8 cellular contexts compared by ENCODE assay signal in genomic region chr22:29310863-29311339, GRCh38. TPM values are rescaled to one million over a fixed set of nuclear protein-coding genes. Genes with fewer than 3 reads are reported as not detected.
DNase-seq lines count a peak whose midpoint lies in the region; ATAC-seq, FAIRE-seq and TF ChIP-seq lines count a peak whose summit lies in the region.

No MANE protein-coding gene starts in this region.

- whole genome bisulfite sequencing in upper lobe of left lung, 2 donors: 4% methylated on average over 16 of the region's 18 CpGs; no CpG with 5 or more reads in 1 of the 2 donors

- H3K4me3 ChIP-seq in upper lobe of left lung: peak overlapping the region in 1 of 4 donors; percentile 26

- peak; percentile 100 for DNase-seq in AG08396 (ENCODE audit: low spot score)
- DNase-seq in H4 (ENCODE audit: low spot score): peak; percentile 85
- peak; percentile 90 for DNase-seq in RCC 7860 (ENCODE audit: low spot score)
- peak; percentile 81 for DNase-seq in activated naive CD8-positive, alpha-beta T cell treated with anti-CD3 and anti-CD28 coated beads, Interleukin-2, amount 50 U/mL, for 24 hours
- peak; percentile 96 for DNase-seq in Right ventricle myocardium inferior (ENCODE audit: missing footprints)
- peak; percentile 93 to 100 (median 96) for DNase-seq in posterior cingulate gyrus
- DNase-seq in upper lobe of left lung: peak; percentile 95 to 96

- no peak overlapping the region for H3K4me3 Mint-ChIP-seq in activated naive CD8-positive, alpha-beta T cell treated with anti-CD3 and anti-CD28 coated beads, Interleukin-2, amount 50 U/mL, for 24 hours

- intact Hi-C loops in Right ventricle myocardium inferior (cut with DNase I) (loop anchor here (2.0 kb wide), 1 partner anchor 32 kb away; no protein-coding TSS in a partner anchor), posterior cingulate gyrus (cut with DNase I) (loop anchor here (5.0 kb wide), 1 partner anchor 46 kb away; no protein-coding TSS in a partner anchor)

- no peaks in the 10 kb centered on the region for H3K36me3 ChIP-seq in upper lobe of left lung

- no peaks in the 10 kb centered on the region for H3K36me3 Mint-ChIP-seq in activated naive CD8-positive, alpha-beta T cell treated with anti-CD3 and anti-CD28 coated beads, Interleukin-2, amount 50 U/mL, for 24 hours (ENCODE audit: low read depth)

- H3K27me3 ChIP-seq in upper lobe of left lung: peaks cover 0 to 27% (median 17%) of the 10 kb centered on the region in 4 donors

- no peak overlapping the region for H3K27ac Mint-ChIP-seq in activated naive CD8-positive, alpha-beta T cell treated with anti-CD3 and anti-CD28 coated beads, Interleukin-2, amount 50 U/mL, for 24 hours

- TF ChIP-seq CTCF in upper lobe of left lung (IDR thresholded peaks at IDR 0.05): no peak

- ATAC-seq in activated naive CD8-positive, alpha-beta T cell treated with anti-CD3 and anti-CD28 coated beads, Interleukin-2, amount 50 U/mL, for 24 hours: peak; percentile 61
- peak; percentile 67 for ATAC-seq in Right ventricle myocardium inferior
- peak; percentile 87 to 89 for ATAC-seq in upper lobe of left lung (ENCODE audit: low FRiP score in 2 of 2)
- no peak for ATAC-seq in GM21515 (IDR thresholded peaks at IDR 0.05; ENCODE audit: unreplicated experiment)

- peaks cover 74 to 90% (median 80%) of the 10 kb centered on the region in 4 donors for H3K4me1 ChIP-seq in upper lobe of left lung

- FAIRE-seq in RCC 7860 (lab: Jason Lieb, UNC): peak; percentile 78

- TF ChIP-seq EP300 in upper lobe of left lung (IDR thresholded peaks at IDR 0.05): peak in 2 of 4 donors; percentile 18 to 57

- no peaks in the 10 kb centered on the region for H3K9me3 Mint-ChIP-seq in activated naive CD8-positive, alpha-beta T cell treated with anti-CD3 and anti-CD28 coated beads, Interleukin-2, amount 50 U/mL, for 24 hours

- TF ChIP-seq POLR2A in upper lobe of left lung (IDR thresholded peaks at IDR 0.05): no peak

- H3K27ac ChIP-seq in upper lobe of left lung: peak overlapping the region; percentile 65 to 90 (median 85)

- peaks cover 37% of the 10 kb centered on the region for H3K27me3 Mint-ChIP-seq in activated naive CD8-positive, alpha-beta T cell treated with anti-CD3 and anti-CD28 coated beads, Interleukin-2, amount 50 U/mL, for 24 hours

- peaks cover 40% of the 10 kb centered on the region for H3K4me1 Mint-ChIP-seq in activated naive CD8-positive, alpha-beta T cell treated with anti-CD3 and anti-CD28 coated beads, Interleukin-2, amount 50 U/mL, for 24 hours

- H3K9me3 ChIP-seq in upper lobe of left lung: no peaks in the 10 kb centered on the region

RNA-seq across cellular contexts. Expression of gene GAS2L1, which starts 4.5 kb away (rescaled TPM):
- 3.9 and 4.0 TPM in 2 replicates for total RNA-seq in H4 (2014; rRNA removed; shearing (Covaris generic))
- total RNA-seq in Right ventricle myocardium inferior (24.3 TPM), upper lobe of left lung (10 to 100 TPM; 14.4 to 63.4 (median 36.1) TPM)

RNA-seq across cellular contexts. Expression of gene RASL10A, which starts 4.6 kb away (rescaled TPM):
- not detected in 2 replicates for total RNA-seq in H4 (2014; rRNA removed; shearing (Covaris generic))
- 1.1 TPM for total RNA-seq in Right ventricle myocardium inferior
- total RNA-seq in upper lobe of left lung: 10 to 100 TPM in 1 of 6 donors, 1 to 10 TPM in 5; 1.2 to 33.5 (median 2.0) TPM

RNA-seq across cellular contexts. Expression of gene EWSR1, which starts 42.8 kb away (rescaled TPM):
- 153 and 206 TPM in 2 replicates for total RNA-seq in H4 (2014; rRNA removed; shearing (Covaris generic))
- 112 TPM for total RNA-seq in Right ventricle myocardium inferior
- 100 to 1,000 TPM; 156 to 293 (median 183) TPM for total RNA-seq in upper lobe of left lung

RNA-seq across cellular contexts. Expression of gene RHBDD3, which starts 43.1 kb away (rescaled TPM):
- total RNA-seq in H4 (2014; rRNA removed; shearing (Covaris generic)): 13.6 and 14.2 TPM in 2 replicates
- total RNA-seq in Right ventricle myocardium inferior (11.6 TPM), upper lobe of left lung (10 to 100 TPM; 17.3 to 47.1 (median 27.9) TPM)
